In the genomic region with DNA sequence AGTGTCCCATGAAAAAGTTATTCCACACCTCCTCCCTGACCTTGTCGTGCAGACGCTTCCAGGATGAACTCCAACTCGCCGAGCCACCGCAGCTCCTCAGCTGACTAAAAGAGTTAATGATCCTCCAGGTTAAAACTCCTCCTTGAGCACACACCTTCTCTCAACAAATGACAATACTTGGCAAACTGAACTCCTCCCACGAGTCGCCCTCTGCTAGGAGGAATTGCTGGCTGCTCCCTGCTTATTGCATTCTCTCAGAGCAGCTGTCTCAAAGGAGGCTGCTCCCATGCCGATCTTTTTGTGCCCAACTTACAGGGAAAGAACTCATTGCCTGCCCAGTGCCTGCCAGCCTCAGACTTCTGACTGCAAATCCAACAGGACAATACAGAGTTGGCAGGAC, we compare ENCODE assay signal across 1 cellular context.
TF ChIP-seq lines count a peak whose summit lies in the region.

A gene with protein sequence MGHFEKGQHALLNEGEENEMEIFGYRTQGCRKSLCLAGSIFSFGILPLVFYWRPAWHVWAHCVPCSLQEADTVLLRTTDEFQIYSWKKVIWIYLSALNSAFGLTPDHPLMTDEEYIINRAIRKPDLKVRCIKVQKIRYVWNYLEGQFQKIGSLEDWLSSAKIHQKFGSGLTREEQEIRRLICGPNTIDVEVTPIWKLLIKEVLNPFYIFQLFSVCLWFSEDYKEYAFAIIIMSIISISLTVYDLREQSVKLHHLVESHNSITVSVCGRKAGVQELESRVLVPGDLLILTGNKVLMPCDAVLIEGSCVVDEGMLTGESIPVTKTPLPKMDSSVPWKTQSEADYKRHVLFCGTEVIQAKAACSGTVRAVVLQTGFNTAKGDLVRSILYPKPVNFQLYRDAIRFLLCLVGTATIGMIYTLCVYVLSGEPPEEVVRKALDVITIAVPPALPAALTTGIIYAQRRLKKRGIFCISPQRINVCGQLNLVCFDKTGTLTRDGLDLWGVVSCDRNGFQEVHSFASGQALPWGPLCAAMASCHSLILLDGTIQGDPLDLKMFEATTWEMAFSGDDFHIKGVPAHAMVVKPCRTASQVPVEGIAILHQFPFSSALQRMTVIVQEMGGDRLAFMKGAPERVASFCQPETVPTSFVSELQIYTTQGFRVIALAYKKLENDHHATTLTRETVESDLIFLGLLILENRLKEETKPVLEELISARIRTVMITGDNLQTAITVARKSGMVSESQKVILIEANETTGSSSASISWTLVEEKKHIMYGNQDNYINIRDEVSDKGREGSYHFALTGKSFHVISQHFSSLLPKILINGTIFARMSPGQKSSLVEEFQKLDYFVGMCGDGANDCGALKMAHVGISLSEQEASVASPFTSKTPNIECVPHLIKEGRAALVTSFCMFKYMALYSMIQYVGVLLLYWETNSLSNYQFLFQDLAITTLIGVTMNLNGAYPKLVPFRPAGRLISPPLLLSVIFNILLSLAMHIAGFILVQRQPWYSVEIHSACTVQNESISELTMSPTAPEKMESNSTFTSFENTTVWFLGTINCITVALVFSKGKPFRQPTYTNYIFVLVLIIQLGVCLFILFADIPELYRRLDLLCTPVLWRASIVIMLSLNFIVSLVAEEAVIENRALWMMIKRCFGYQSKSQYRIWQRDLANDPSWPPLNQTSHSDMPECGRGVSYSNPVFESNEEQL (minus strand): TSS at position 106 of the 400 bp plus-strand sequence. CDS start 96 bp downstream, at position 10.

TF ChIP-seq in A549, 52 proteins besides CTCF, POLR2A, EP300 and RAD21 (continued from another document):
- TF ChIP-seq ELK1 (IDR thresholded peaks at IDR 0.05; ENCODE audit: low read depth, low read length), result no peak
- no peak for TF ChIP-seq PHF8 (IDR thresholded peaks at IDR 0.05; ENCODE audit: borderline replicate concordance, low read depth)
- no peak for TF ChIP-seq SMC3 (IDR thresholded peaks at IDR 0.05)
- no peak for TF ChIP-seq USF2 (IDR thresholded peaks at IDR 0.05)
